Comparison of ENCODE assay signal across 1 cellular context in the genomic region with DNA sequence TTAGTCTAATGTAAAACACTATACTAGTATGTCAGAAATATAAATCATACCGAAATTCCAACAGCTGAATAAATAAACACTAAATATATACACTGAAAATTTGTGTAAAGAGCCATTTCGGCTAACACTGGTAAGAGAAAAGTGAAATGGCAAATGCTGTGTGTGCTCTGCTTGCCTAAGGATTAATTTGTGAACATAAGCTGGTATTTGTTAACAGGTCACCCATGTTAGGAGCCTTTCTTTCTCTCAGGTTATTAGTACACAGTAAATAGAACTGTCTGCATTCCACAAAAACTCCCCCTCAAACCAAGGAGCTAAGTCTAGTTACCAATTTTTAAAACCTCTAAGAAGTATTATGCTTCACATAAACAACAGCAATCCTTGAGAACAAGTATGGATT.
TF ChIP-seq lines count a peak whose summit lies in the region.

No MANE protein-coding gene starts in this region.

TF ChIP-seq in HepG2, 621 proteins besides CTCF, POLR2A, EP300 and RAD21 (continued from another document):
- TF ChIP-seq, protein P1, sequence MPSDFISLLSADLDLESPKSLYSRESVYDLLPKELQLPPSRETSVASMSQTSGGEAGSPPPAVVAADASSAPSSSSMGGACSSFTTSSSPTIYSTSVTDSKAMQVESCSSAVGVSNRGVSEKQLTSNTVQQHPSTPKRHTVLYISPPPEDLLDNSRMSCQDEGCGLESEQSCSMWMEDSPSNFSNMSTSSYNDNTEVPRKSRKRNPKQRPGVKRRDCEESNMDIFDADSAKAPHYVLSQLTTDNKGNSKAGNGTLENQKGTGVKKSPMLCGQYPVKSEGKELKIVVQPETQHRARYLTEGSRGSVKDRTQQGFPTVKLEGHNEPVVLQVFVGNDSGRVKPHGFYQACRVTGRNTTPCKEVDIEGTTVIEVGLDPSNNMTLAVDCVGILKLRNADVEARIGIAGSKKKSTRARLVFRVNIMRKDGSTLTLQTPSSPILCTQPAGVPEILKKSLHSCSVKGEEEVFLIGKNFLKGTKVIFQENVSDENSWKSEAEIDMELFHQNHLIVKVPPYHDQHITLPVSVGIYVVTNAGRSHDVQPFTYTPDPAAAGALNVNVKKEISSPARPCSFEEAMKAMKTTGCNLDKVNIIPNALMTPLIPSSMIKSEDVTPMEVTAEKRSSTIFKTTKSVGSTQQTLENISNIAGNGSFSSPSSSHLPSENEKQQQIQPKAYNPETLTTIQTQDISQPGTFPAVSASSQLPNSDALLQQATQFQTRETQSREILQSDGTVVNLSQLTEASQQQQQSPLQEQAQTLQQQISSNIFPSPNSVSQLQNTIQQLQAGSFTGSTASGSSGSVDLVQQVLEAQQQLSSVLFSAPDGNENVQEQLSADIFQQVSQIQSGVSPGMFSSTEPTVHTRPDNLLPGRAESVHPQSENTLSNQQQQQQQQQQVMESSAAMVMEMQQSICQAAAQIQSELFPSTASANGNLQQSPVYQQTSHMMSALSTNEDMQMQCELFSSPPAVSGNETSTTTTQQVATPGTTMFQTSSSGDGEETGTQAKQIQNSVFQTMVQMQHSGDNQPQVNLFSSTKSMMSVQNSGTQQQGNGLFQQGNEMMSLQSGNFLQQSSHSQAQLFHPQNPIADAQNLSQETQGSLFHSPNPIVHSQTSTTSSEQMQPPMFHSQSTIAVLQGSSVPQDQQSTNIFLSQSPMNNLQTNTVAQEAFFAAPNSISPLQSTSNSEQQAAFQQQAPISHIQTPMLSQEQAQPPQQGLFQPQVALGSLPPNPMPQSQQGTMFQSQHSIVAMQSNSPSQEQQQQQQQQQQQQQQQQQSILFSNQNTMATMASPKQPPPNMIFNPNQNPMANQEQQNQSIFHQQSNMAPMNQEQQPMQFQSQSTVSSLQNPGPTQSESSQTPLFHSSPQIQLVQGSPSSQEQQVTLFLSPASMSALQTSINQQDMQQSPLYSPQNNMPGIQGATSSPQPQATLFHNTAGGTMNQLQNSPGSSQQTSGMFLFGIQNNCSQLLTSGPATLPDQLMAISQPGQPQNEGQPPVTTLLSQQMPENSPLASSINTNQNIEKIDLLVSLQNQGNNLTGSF (CRISPR knock-in tag; IDR thresholded peaks at IDR 0.05) = no peak
- TF ChIP-seq FOXK1 (CRISPR knock-in tag; IDR thresholded peaks at IDR 0.05; ENCODE audit: borderline replicate concordance, low read depth) (peak; percentile 42; the same call in 1 of the 2 replicates), RBM22 (optimal IDR thresholded peaks at IDR 0.05; ENCODE audit: low read length) (no peak), GATAD2A (CRISPR knock-in tag; IDR thresholded peaks at IDR 0.05) (peak; percentile 68)
- TF ChIP-seq, protein P2, sequence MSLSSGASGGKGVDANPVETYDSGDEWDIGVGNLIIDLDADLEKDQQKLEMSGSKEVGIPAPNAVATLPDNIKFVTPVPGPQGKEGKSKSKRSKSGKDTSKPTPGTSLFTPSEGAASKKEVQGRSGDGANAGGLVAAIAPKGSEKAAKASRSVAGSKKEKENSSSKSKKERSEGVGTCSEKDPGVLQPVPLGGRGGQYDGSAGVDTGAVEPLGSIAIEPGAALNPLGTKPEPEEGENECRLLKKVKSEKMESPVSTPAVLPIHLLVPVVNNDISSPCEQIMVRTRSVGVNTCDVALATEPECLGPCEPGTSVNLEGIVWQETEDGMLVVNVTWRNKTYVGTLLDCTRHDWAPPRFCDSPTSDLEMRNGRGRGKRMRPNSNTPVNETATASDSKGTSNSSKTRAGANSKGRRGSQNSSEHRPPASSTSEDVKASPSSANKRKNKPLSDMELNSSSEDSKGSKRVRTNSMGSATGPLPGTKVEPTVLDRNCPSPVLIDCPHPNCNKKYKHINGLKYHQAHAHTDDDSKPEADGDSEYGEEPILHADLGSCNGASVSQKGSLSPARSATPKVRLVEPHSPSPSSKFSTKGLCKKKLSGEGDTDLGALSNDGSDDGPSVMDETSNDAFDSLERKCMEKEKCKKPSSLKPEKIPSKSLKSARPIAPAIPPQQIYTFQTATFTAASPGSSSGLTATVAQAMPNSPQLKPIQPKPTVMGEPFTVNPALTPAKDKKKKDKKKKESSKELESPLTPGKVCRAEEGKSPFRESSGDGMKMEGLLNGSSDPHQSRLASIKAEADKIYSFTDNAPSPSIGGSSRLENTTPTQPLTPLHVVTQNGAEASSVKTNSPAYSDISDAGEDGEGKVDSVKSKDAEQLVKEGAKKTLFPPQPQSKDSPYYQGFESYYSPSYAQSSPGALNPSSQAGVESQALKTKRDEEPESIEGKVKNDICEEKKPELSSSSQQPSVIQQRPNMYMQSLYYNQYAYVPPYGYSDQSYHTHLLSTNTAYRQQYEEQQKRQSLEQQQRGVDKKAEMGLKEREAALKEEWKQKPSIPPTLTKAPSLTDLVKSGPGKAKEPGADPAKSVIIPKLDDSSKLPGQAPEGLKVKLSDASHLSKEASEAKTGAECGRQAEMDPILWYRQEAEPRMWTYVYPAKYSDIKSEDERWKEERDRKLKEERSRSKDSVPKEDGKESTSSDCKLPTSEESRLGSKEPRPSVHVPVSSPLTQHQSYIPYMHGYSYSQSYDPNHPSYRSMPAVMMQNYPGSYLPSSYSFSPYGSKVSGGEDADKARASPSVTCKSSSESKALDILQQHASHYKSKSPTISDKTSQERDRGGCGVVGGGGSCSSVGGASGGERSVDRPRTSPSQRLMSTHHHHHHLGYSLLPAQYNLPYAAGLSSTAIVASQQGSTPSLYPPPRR (CRISPR knock-in tag; IDR thresholded peaks at IDR 0.05; ENCODE audit: borderline replicate concordance) = peak; percentile 86
TF ChIP-seq in HepG2: peak in this region for 55.
